19 cellular contexts compared by ENCODE assay signal in genomic region chr5:165579911-165580310, GRCh38.
"Had no signal": no experiment of that assay in that cellular context is flagged by ENCODE, and none has a peak within 500 bp of the region (broad histone marks: within the 10 kb centered on the region; RNA-seq: fewer than 3 reads in every experiment).

No MANE protein-coding gene starts in this region.

- H3K9me3 ChIP-seq: body of pancreas, colonic mucosa, lower lobe of right lung, tibial artery, uterus had no signal

- H3K9ac ChIP-seq: parathyroid adenoma had no signal

- H3K27me3 ChIP-seq: body of pancreas, colonic mucosa, tibial artery, uterus had no signal

- H3K36me3 Mint-ChIP-seq: natural killer cell had no signal

- H3K4me1 ChIP-seq: body of pancreas, colonic mucosa, lower lobe of right lung, parathyroid adenoma, tibial artery, uterus had no signal

- DNase-seq: activated CD4-positive, alpha-beta T cell treated with anti-CD3 and anti-CD28 coated beads for 1 hour; activated CD4-positive, alpha-beta T cell treated with anti-CD3 and anti-CD28 coated beads, Interleukin-2, amount 50 U/mL, for 4 hours; activated effector memory CD4-positive, alpha-beta T cell treated with anti-CD3 and anti-CD28 coated beads, Interleukin-2, amount 50 U/mL, for 16 hours; activated naive CD4-positive, alpha-beta T cell treated with anti-CD3 and anti-CD28 coated beads, Interleukin-2, amount 50 U/mL, for 16 hours; activated T-cell treated with anti-CD3 and anti-CD28 coated beads, Interleukin-2, amount 50 U/mL, for 72 hours; body of pancreas; caudate nucleus; colonic mucosa; lower lobe of right lung; natural killer cell; right cardiac atrium; stimulated activated naive CD8-positive, alpha-beta T cell treated with anti-CD3 and anti-CD28 coated beads, Interleukin-15, Interleukin-2, amounts not matched to agents 100 U/mL and 50 U/mL, for 24 hours; substantia nigra; SW 1271; tibial artery; uterus; WERI-Rb-1 had no signal

- H3K4me1 Mint-ChIP-seq: natural killer cell had no signal

- H3K27ac Mint-ChIP-seq: activated T-cell treated with anti-CD3 and anti-CD28 coated beads, Interleukin-2, amount 50 U/mL, for 72 hours; natural killer cell had no signal

- H3K4me3 Mint-ChIP-seq: activated T-cell treated with anti-CD3 and anti-CD28 coated beads, Interleukin-2, amount 50 U/mL, for 72 hours; natural killer cell had no signal

- H3K4me3 ChIP-seq: body of pancreas, colonic mucosa, lower lobe of right lung, skin epidermis, tibial artery, uterus had no signal

- H2AFZ ChIP-seq: parathyroid adenoma had no signal

- H3K27ac ChIP-seq: body of pancreas, colonic mucosa, lower lobe of right lung, parathyroid adenoma, skin epidermis, tibial artery, uterus, WERI-Rb-1 had no signal

- H3K36me3 ChIP-seq: colonic mucosa, lower lobe of right lung, tibial artery, WERI-Rb-1 had no signal
